20 cellular contexts compared by ENCODE assay signal in genomic region chr15:42087460-42087859, GRCh38. TPM values are rescaled to one million over a fixed set of nuclear protein-coding genes. Genes with fewer than 3 reads are reported as not detected.
A peak's percentile ranks its signal among the peaks of the same experiment; 100 is the strongest.
DNase-seq lines count a peak whose midpoint lies in the region; ATAC-seq and TF ChIP-seq lines count a peak whose summit lies in the region.
"Had no signal": no experiment of that assay in that cellular context is flagged by ENCODE, and none has a peak within 500 bp of the region (broad histone marks: within the 10 kb centered on the region; RNA-seq: fewer than 3 reads in every experiment).

No MANE protein-coding gene starts in this region.

- no peaks in the 10 kb centered on the region for H3K27me3 ChIP-seq in KMS-11 (ENCODE audit: insufficient read depth, low read depth)
- H3K27me3 ChIP-seq in upper lobe of right lung = peaks cover 3% of the 10 kb centered on the region
- H3K27me3 ChIP-seq: BLaER1 had no signal

- H3K4me3 Mint-ChIP-seq in type B pancreatic cell = no peak overlapping the region
- H3K4me3 Mint-ChIP-seq: B cell; CD4-positive, CD25-positive, alpha-beta regulatory T cell; CD8-positive, alpha-beta T cell had no signal

- H3K36me3 ChIP-seq in KMS-11 (ENCODE audit: insufficient read depth) = no peaks in the 10 kb centered on the region
- no peaks in the 10 kb centered on the region for H3K36me3 ChIP-seq in upper lobe of right lung
- H3K36me3 ChIP-seq: BLaER1 had no signal

- ATAC-seq in upper lobe of right lung = no peak
- ATAC-seq: CD8-positive, alpha-beta T cell had no signal

- H2AFZ ChIP-seq in KMS-11 (ENCODE audit: low read depth) = no peak overlapping the region
- H2AFZ ChIP-seq: GM23248 had no signal

- H3K27me3 Mint-ChIP-seq in type B pancreatic cell = peaks cover 34% of the 10 kb centered on the region

- no peaks in the 10 kb centered on the region for H3K79me2 ChIP-seq in KMS-11 (ENCODE audit: insufficient read depth, low read depth)

- intact Hi-C loops in posterior vena cava (cut with DNase I) (loop anchor here in 1 of 2 donors (10.0 kb wide), 1 partner anchor 93 kb away; no protein-coding TSS in a partner anchor), upper lobe of right lung (cut with DNase I) (no loop called here)

- no peaks in the 10 kb centered on the region for H4K20me1 ChIP-seq in KMS-11 (ENCODE audit: insufficient read depth)
- H4K20me1 ChIP-seq: BLaER1 had no signal

- H3K4me1 ChIP-seq in KMS-11 (ENCODE audit: low read depth, poor library complexity, severe bottlenecking) (peaks cover 34% of the 10 kb centered on the region), upper lobe of right lung (peaks cover 10% of the 10 kb centered on the region)

- no peaks in the 10 kb centered on the region for H3K9me3 ChIP-seq in upper lobe of right lung
- H3K9me3 ChIP-seq: BLaER1, Caco-2 had no signal

- H3K4me3 ChIP-seq in KMS-11 (IDR thresholded peaks at IDR 0.05; ENCODE audit: insufficient read depth, low read depth, low read length) = no peak overlapping the region
- no peak overlapping the region for H3K4me3 ChIP-seq in upper lobe of right lung
- H3K4me3 ChIP-seq: BLaER1, GM23248 had no signal

- no peaks in the 10 kb centered on the region for H3K36me3 Mint-ChIP-seq in type B pancreatic cell
- H3K36me3 Mint-ChIP-seq: CD4-positive, CD25-positive, alpha-beta regulatory T cell; CD8-positive, alpha-beta T cell had no signal

- DNase-seq in D341Med (ENCODE audit: low spot score) (peak; percentile 11), posterior vena cava (ENCODE audit: low spot score) (peak; percentile 53), upper lobe of right lung (peak; percentile 53), amniotic stem cell (lab: John Stamatoyannopoulos, UW) (no peak), type B pancreatic cell (ENCODE audit: extremely low spot score, unreplicated experiment) (no peak), activated T-cell treated with anti-CD3 and anti-CD28 coated beads for 4 hours (no peak)
- DNase-seq: Caco-2; CD4-positive, CD25-positive, alpha-beta regulatory T cell; CD8-positive, alpha-beta T cell; DMS 273 treated with DMSO at 0.1 percent for 48 hours; DMS79; GF-D8; GM23248; HCEC 1CT had no signal

- H3K27ac Mint-ChIP-seq in type B pancreatic cell = no peak overlapping the region
- H3K27ac Mint-ChIP-seq: B cell; CD4-positive, CD25-positive, alpha-beta regulatory T cell; CD8-positive, alpha-beta T cell had no signal

- H3K4me1 Mint-ChIP-seq in type B pancreatic cell (ENCODE audit: unreplicated experiment) = peaks cover 30% of the 10 kb centered on the region

- H3K9me3 Mint-ChIP-seq in type B pancreatic cell = no peaks in the 10 kb centered on the region
- H3K9me3 Mint-ChIP-seq: CD8-positive, alpha-beta T cell had no signal

- H3K4me2 ChIP-seq in KMS-11 = peak overlapping the region; percentile 42; the same call in 1 of the 2 replicates

- TF ChIP-seq CTCF in KMS-11 (conservative IDR thresholded peaks at IDR 0.05; ENCODE audit: low read depth, low read length) (no peak), upper lobe of right lung (IDR thresholded peaks at IDR 0.05) (no peak), type B pancreatic cell (conservative IDR thresholded peaks at IDR 0.05) (no peak)

- H3K9ac ChIP-seq in KMS-11 = no peak overlapping the region
- H3K9ac ChIP-seq: BLaER1, GM23248 had no signal

- H3K27ac ChIP-seq in KMS-11 (no peak overlapping the region), upper lobe of right lung (no peak overlapping the region)
- H3K27ac ChIP-seq: 22Rv1, BLaER1, C4-2B, GM23248 had no signal

RNA-seq across cellular contexts. Expression of gene PLA2G4D, which starts 6.9 kb away (rescaled TPM):
- total RNA-seq in posterior vena cava (not detected), upper lobe of right lung (not detected), type B pancreatic cell (ENCODE audit: low replicate concordance) (not detected in 2 replicates)
- total RNA-seq: B cell; Caco-2; CD4-positive, CD25-positive, alpha-beta regulatory T cell; CD8-positive, alpha-beta T cell; GM23248; H4 had no signal

Comparison
In these comparisons a context has a peak if more than half of its experiments do, and no peak if none do; other contexts are left out.
1. DNase-seq: peak in D341Med (single experiment), posterior vena cava (single experiment) and upper lobe of right lung (single experiment); none in amniotic stem cell (single experiment), type B pancreatic cell (single experiment) and activated T-cell treated with anti-CD3 and anti-CD28 coated beads for 4 hours (single experiment).